7 cellular contexts compared by ENCODE assay signal in genomic region chr2:148614332-148615049, GRCh38. TPM values are rescaled to one million over a fixed set of nuclear protein-coding genes. Genes with fewer than 3 reads are reported as not detected.
DNase-seq lines count a peak whose midpoint lies in the region; ATAC-seq, FAIRE-seq and TF ChIP-seq lines count a peak whose summit lies in the region.

No MANE protein-coding gene starts in this region.

- H2BK20ac ChIP-seq in IMR-90 (ENCODE audit: low read depth, low read length) = no peak overlapping the region

- H3K4me3 ChIP-seq in IMR-90 (ENCODE audit: insufficient read depth, low read depth, low read length) = no peak overlapping the region

- H2AK5ac ChIP-seq in IMR-90 (ENCODE audit: low read depth, low read length) = no peak overlapping the region

- peaks cover 6% of the 10 kb centered on the region for H3K27me3 ChIP-seq in IMR-90 (ENCODE audit: control insufficient read depth, insufficient read depth, low read length)

- H3K56ac ChIP-seq in IMR-90 (ENCODE audit: extremely low read depth, insufficient read depth, low read length) = no peak overlapping the region

- no peak overlapping the region for H2BK120ac ChIP-seq in IMR-90 (ENCODE audit: low read depth, low read length)

- no TSS peak for BruUV-seq in IMR-90 (replicated peaks; lab: Mats Ljungman, UMichigan)

- peak overlapping the region; percentile 43 for H3K4me2 ChIP-seq in IMR-90 (ENCODE audit: low read depth, low read length)

- no peaks in the 10 kb centered on the region for H4K20me1 ChIP-seq in IMR-90 (ENCODE audit: insufficient read depth, low read length)

- no peaks in the 10 kb centered on the region; the same call in 1 of the 2 replicates for H3K4me1 ChIP-seq in IMR-90 (ENCODE audit: control insufficient read depth, insufficient read depth, low read length)

- no CpG with 5 or more reads among the region's 5 CpGs for WGBS in IMR-90 (ENCODE audit: extremely low coverage in 2 of 2, insufficient read length in 1 of 2), 2 experiments

- H3K14ac ChIP-seq in IMR-90 (replicated peaks; ENCODE audit: low read depth, low read length) = no peak overlapping the region

- H4K5ac ChIP-seq in IMR-90 (ENCODE audit: low read depth, low read length) = no peak overlapping the region

- no peak overlapping the region for H2AK9ac ChIP-seq in IMR-90 (replicated peaks; ENCODE audit: low read depth, low read length, poor library complexity)

- no peak for TF ChIP-seq POLR2A in IMR-90 (IDR thresholded peaks at IDR 0.05; ENCODE audit: low read depth, low read length)

- no peak for TF ChIP-seq CTCF in IMR-90 (conservative IDR thresholded peaks at IDR 0.05; ENCODE audit: low read depth, low read length)

- no peak overlapping the region for H3K9ac ChIP-seq in IMR-90 (ENCODE audit: low read depth, low read length)

- H3K4me3 Mint-ChIP-seq in activated CD8-positive, alpha-beta T cell treated with anti-CD3 and anti-CD28 coated beads, Interleukin-2, amount 10 ng/mL, durations not matched to agents 7 days and 5 days = no peak overlapping the region

- H3K23ac ChIP-seq in IMR-90 (ENCODE audit: low read depth, low read length) = no peak overlapping the region

- intact Hi-C loops in IMR-90 (cut with micrococcal nuclease) = no loop called here

- FAIRE-seq in GM18507 (lab: Jason Lieb, UNC) = peak; percentile 85

- H3K4ac ChIP-seq in IMR-90 (ENCODE audit: low read depth, low read length) = no peak overlapping the region

- H3K36me3 Mint-ChIP-seq in activated CD8-positive, alpha-beta T cell treated with anti-CD3 and anti-CD28 coated beads, Interleukin-2, amount 10 ng/mL, durations not matched to agents 7 days and 5 days (ENCODE audit: low read depth) = no peaks in the 10 kb centered on the region

- no peak overlapping the region for H2BK15ac ChIP-seq in IMR-90 (ENCODE audit: low read depth, low read length)

- H3K27ac ChIP-seq in IMR-90 (ENCODE audit: insufficient read depth, low read length) (no peak overlapping the region), substantia nigra (ENCODE audit: low read depth, low read length, poor library complexity, severe bottlenecking) (peak overlapping the region; percentile 19)

- H3K9me3 ChIP-seq in IMR-90 (ENCODE audit: control insufficient read depth, insufficient read depth, low read length) = no peaks in the 10 kb centered on the region

- dilution Hi-C loops in IMR-90 (cut with HindIII; ENCODE audit: low sequenced_read_pairs, unreplicated experiment) = no loop called here

- DNase-seq in GM18507 (ENCODE audit: extremely low spot score, insufficient read length, low read depth) (peak; percentile 18), IMR-90 (peak; percentile 39), hepatic stellate cell (ENCODE audit: low spot score) (peak; percentile 11), substantia nigra (lab: John Stamatoyannopoulos, UW) (peak in 9 of 49 donors; percentile 6 to 24 (median 10)), 8988T (no peak)
- no peak for DNase-seq in activated CD8-positive, alpha-beta T cell treated with anti-CD3 and anti-CD28 coated beads, Interleukin-2, amount 10 ng/mL, durations not matched to agents 7 days and 5 days

- no peak overlapping the region for H2BK5ac ChIP-seq in IMR-90 (ENCODE audit: low read depth, low read length, poor library complexity, severe bottlenecking)

- POLR2A ChIA-PET in IMR-90 (lab: Charles Lee; ENCODE audit: unreplicated experiment) = no interaction called here
- POLR2A ChIA-PET in activated CD8-positive, alpha-beta T cell treated with anti-CD3 and anti-CD28 coated beads, Interleukin-2, amount 10 ng/mL, durations not matched to agents 7 days and 5 days (lab: Charles Lee) = interaction anchor here (0.6 to 1.4 kb wide), 2 partner anchors 31 to 200 kb away, joined by 3 to 8 read pairs; no protein-coding TSS in a partner anchor

- CTCF ChIA-PET in IMR-90 (lab: Yijun Ruan, JAX) = interaction anchor here (0.9 kb wide), 1 partner anchor 110 kb away, joined by 3 read pairs; no protein-coding TSS in a partner anchor
- CTCF ChIA-PET in activated CD8-positive, alpha-beta T cell treated with anti-CD3 and anti-CD28 coated beads, Interleukin-2, amount 10 ng/mL, durations not matched to agents 7 days and 5 days (lab: Charles Lee) = interaction anchor here (0.7 to 1.2 kb wide), 3 partner anchors 22 to 41 kb away, joined by 3 to 4 read pairs (median 4); no protein-coding TSS in a partner anchor

- H3K9me3 Mint-ChIP-seq in activated CD8-positive, alpha-beta T cell treated with anti-CD3 and anti-CD28 coated beads, Interleukin-2, amount 10 ng/mL, durations not matched to agents 7 days and 5 days (ENCODE audit: insufficient read depth) = no peaks in the 10 kb centered on the region

- H3K27me3 Mint-ChIP-seq in activated CD8-positive, alpha-beta T cell treated with anti-CD3 and anti-CD28 coated beads, Interleukin-2, amount 10 ng/mL, durations not matched to agents 7 days and 5 days (ENCODE audit: low read depth) = peaks cover 4% of the 10 kb centered on the region

- H3K36me3 ChIP-seq in IMR-90 (ENCODE audit: control insufficient read depth, insufficient read depth, low read length) = no peaks in the 10 kb centered on the region

- no peak for TF ChIP-seq RAD21 in IMR-90 (IDR thresholded peaks at IDR 0.05; ENCODE audit: low read length)

- in situ Hi-C loops in IMR-90 (cut with MboI; ENCODE audit: low sequenced_read_pairs) = no loop called here

- H3K4me1 Mint-ChIP-seq in activated CD8-positive, alpha-beta T cell treated with anti-CD3 and anti-CD28 coated beads, Interleukin-2, amount 10 ng/mL, durations not matched to agents 7 days and 5 days (ENCODE audit: low read depth) = peaks cover 13% of the 10 kb centered on the region

- H3K27ac Mint-ChIP-seq in activated CD8-positive, alpha-beta T cell treated with anti-CD3 and anti-CD28 coated beads, Interleukin-2, amount 10 ng/mL, durations not matched to agents 7 days and 5 days = peak overlapping the region; percentile 22

- H3K9me1 ChIP-seq in IMR-90 (ENCODE audit: insufficient read depth, low read length) = no peaks in the 10 kb centered on the region

- ATAC-seq in GM21825 (IDR thresholded peaks at IDR 0.05; ENCODE audit: unreplicated experiment) (peak; percentile 93), IMR-90 (ENCODE audit: low read depth) (peak; percentile 75)
- ATAC-seq in activated CD8-positive, alpha-beta T cell treated with anti-CD3 and anti-CD28 coated beads, Interleukin-2, amount 10 ng/mL, durations not matched to agents 7 days and 5 days = no peak

- peak overlapping the region; percentile 36 for H2AFZ ChIP-seq in IMR-90 (replicated peaks; ENCODE audit: low read length, poor library complexity)

- H4K8ac ChIP-seq in IMR-90 (ENCODE audit: low read depth in 2 of 2, low read length in 2 of 2) = no peak overlapping the region

- H4K91ac ChIP-seq in IMR-90 (ENCODE audit: insufficient read depth, low read depth, low read length) = no peak overlapping the region

- no peak overlapping the region for H3K18ac ChIP-seq in IMR-90 (ENCODE audit: low read depth, low read length)

- H3K79me1 ChIP-seq in IMR-90 (ENCODE audit: low read depth in 1 of 2, low read length in 2 of 2) = no peaks in the 10 kb centered on the region

TF ChIP-seq in IMR-90, 13 proteins besides CTCF, POLR2A, EP300 and RAD21:
- TF ChIP-seq MAZ (IDR thresholded peaks at IDR 0.05; ENCODE audit: borderline replicate concordance, low read depth, low read length) (no peak), MXI1 (IDR thresholded peaks at IDR 0.05; ENCODE audit: borderline replicate concordance, low read depth, low read length) (no peak), MAFK (IDR thresholded peaks at IDR 0.05; ENCODE audit: low read depth, low read length) (no peak), FOS (IDR thresholded peaks at IDR 0.05; ENCODE audit: low read depth, low read length) (no peak), BHLHE40 (IDR thresholded peaks at IDR 0.05; ENCODE audit: low read depth, low read length) (peak; percentile 18; the same call in 1 of the 2 replicates), SMC3 (IDR thresholded peaks at IDR 0.05; ENCODE audit: low read depth, low read length) (no peak), CHD1 (IDR thresholded peaks at IDR 0.05; ENCODE audit: low read depth, low read length) (no peak)
TF ChIP-seq in IMR-90: peak in this region for 1.

RNA-seq across cellular contexts. Expression of gene EPC2, which starts 30.1 kb away (rescaled TPM):
- total RNA-seq in IMR-90 (2012; rRNA removed) = 22.6 and 26.1 TPM in 2 replicates
- 10.6 and 11.4 TPM in 2 replicates for polyA plus RNA-seq in IMR-90 (2012; rRNA removed)
- 1.1 and 2.7 TPM in 2 replicates for polyA plus RNA-seq in IMR-90 (2012; cell fraction: cytosol; rRNA removed)
- 2.8 and 14.8 TPM in 2 replicates for polyA plus RNA-seq in IMR-90 (2012; cell fraction: nucleus; rRNA removed; ENCODE audit: low replicate concordance)
- total RNA-seq in activated CD8-positive, alpha-beta T cell treated with anti-CD3 and anti-CD28 coated beads, Interleukin-2, amount 10 ng/mL, durations not matched to agents 7 days and 5 days = 10 to 100 TPM; 26.1 to 26.5 TPM

Comparison
In these comparisons a context has a peak if more than half of its experiments do, and no peak if none do; other contexts are left out.
1. DNase-seq: peak in GM18507 (single experiment), IMR-90 (single experiment) and hepatic stellate cell (single experiment); none in activated CD8-positive, alpha-beta T cell treated with anti-CD3 and anti-CD28 coated beads, Interleukin-2, amount 10 ng/mL, durations not matched to agents 7 days and 5 days (single experiment) and 8988T (single experiment).